Comparison of ENCODE assay signal across 18 cellular contexts in genomic region chr15:60326343-60326742, GRCh38.
"Had no signal": no experiment of that assay in that cellular context is flagged by ENCODE, and none has a peak within 500 bp of the region (broad histone marks: within the 10 kb centered on the region; RNA-seq: fewer than 3 reads in every experiment).

No MANE protein-coding gene starts in this region.

- H2AFZ ChIP-seq: parathyroid adenoma had no signal

- H3K9me3 Mint-ChIP-seq: activated naive CD4-positive, alpha-beta T cell treated with anti-CD3 and anti-CD28 coated beads, Interleukin-2, amount 50 U/mL, for 72 hours; activated T-cell treated with anti-CD3 and anti-CD28 coated beads, Interleukin-2, amount 50 U/mL, for 72 hours; nephron; stimulated activated effector memory CD8-positive, alpha-beta T cell treated with anti-CD3 and anti-CD28 coated beads, Interleukin-12 subunit alpha, Interleukin-12 subunit beta, amount 100 ng/mL, for 72 hours; stimulated activated naive CD8-positive, alpha-beta T cell treated with anti-CD3 and anti-CD28 coated beads, Interleukin-15, Interleukin-2, amounts not matched to agents 100 ng/mL and 50 ng/mL, for 24 hours; type B pancreatic cell had no signal

- H3K9me3 ChIP-seq: breast epithelium, gastroesophageal sphincter, psoas muscle, sigmoid colon, vagina had no signal

- DNase-seq: activated CD4-positive, alpha-beta T cell treated with anti-CD3 and anti-CD28 coated beads, Interleukin-2, amount 50 U/mL, for 4 hours; activated CD4-positive, CD25-positive, alpha-beta regulatory T cell; activated naive CD4-positive, alpha-beta T cell; activated T-cell treated with anti-CD3 and anti-CD28 coated beads for 4 hours; left cardiac atrium; left ventricle myocardium superior; psoas muscle; sigmoid colon had no signal

- H3K4me1 ChIP-seq: gastroesophageal sphincter, parathyroid adenoma, psoas muscle, sigmoid colon, vagina had no signal

- H3K36me3 Mint-ChIP-seq: activated naive CD4-positive, alpha-beta T cell treated with anti-CD3 and anti-CD28 coated beads, Interleukin-2, amount 50 U/mL, for 72 hours; stimulated activated effector memory CD8-positive, alpha-beta T cell treated with anti-CD3 and anti-CD28 coated beads, Interleukin-12 subunit alpha, Interleukin-12 subunit beta, amount 100 ng/mL, for 72 hours; type B pancreatic cell had no signal

- H3K4me1 Mint-ChIP-seq: nephron; stimulated activated effector memory CD8-positive, alpha-beta T cell treated with anti-CD3 and anti-CD28 coated beads, Interleukin-12 subunit alpha, Interleukin-12 subunit beta, amount 100 ng/mL, for 72 hours had no signal

- H3K4me3 ChIP-seq: breast epithelium, gastroesophageal sphincter, psoas muscle, sigmoid colon, vagina had no signal

- ATAC-seq: activated T-cell treated with anti-CD3 and anti-CD28 coated beads, Interleukin-2, amount 50 U/mL, for 72 hours; gastroesophageal sphincter; left cardiac atrium; left ventricle myocardium superior; stimulated activated effector memory CD8-positive, alpha-beta T cell treated with anti-CD3 and anti-CD28 coated beads, Interleukin-12 subunit alpha, Interleukin-12 subunit beta, amount 100 ng/mL, for 72 hours had no signal

- H3K27ac Mint-ChIP-seq: activated naive CD4-positive, alpha-beta T cell treated with anti-CD3 and anti-CD28 coated beads, Interleukin-2, amount 50 U/mL, for 72 hours; activated T-cell treated with anti-CD3 and anti-CD28 coated beads, Interleukin-2, amount 50 U/mL, for 72 hours; nephron; stimulated activated effector memory CD8-positive, alpha-beta T cell treated with anti-CD3 and anti-CD28 coated beads, Interleukin-12 subunit alpha, Interleukin-12 subunit beta, amount 100 ng/mL, for 72 hours; stimulated activated naive CD8-positive, alpha-beta T cell treated with anti-CD3 and anti-CD28 coated beads, Interleukin-15, Interleukin-2, amounts not matched to agents 100 ng/mL and 50 ng/mL, for 24 hours; type B pancreatic cell had no signal

- H3K79me2 ChIP-seq: parathyroid adenoma had no signal

- H3K4me3 Mint-ChIP-seq: activated T-cell treated with anti-CD3 and anti-CD28 coated beads, Interleukin-2, amount 50 U/mL, for 72 hours; nephron; stimulated activated effector memory CD8-positive, alpha-beta T cell treated with anti-CD3 and anti-CD28 coated beads, Interleukin-12 subunit alpha, Interleukin-12 subunit beta, amount 100 ng/mL, for 72 hours; stimulated activated naive CD8-positive, alpha-beta T cell treated with anti-CD3 and anti-CD28 coated beads, Interleukin-15, Interleukin-2, amounts not matched to agents 100 ng/mL and 50 ng/mL, for 24 hours; type B pancreatic cell had no signal

- H3K27me3 ChIP-seq: vagina had no signal

- H3K9ac ChIP-seq: parathyroid adenoma had no signal

- H3K27ac ChIP-seq: breast epithelium, gastroesophageal sphincter, parathyroid adenoma, psoas muscle, sigmoid colon, vagina had no signal

- H3K36me3 ChIP-seq: breast epithelium, gastroesophageal sphincter, sigmoid colon, vagina had no signal
